22 cellular contexts compared by ENCODE assay signal in genomic region chr11:59582006-59582405, GRCh38.
"Had no signal": no experiment of that assay in that cellular context is flagged by ENCODE, and none has a peak within 500 bp of the region (broad histone marks: within the 10 kb centered on the region; RNA-seq: fewer than 3 reads in every experiment).

No MANE protein-coding gene starts in this region.

- ATAC-seq: activated naive CD4-positive, alpha-beta T cell treated with anti-CD3 and anti-CD28 coated beads, Interleukin-2, amount 50 U/mL, for 72 hours; activated T-helper 17 cell treated with anti-CD3 and anti-CD28 coated beads, Interleukin-2, amount 50 U/mL, for 72 hours; foreskin keratinocyte; left ventricle myocardium superior; natural killer cell treated with Interleukin-12 subunit alpha and Interleukin-12 subunit beta and Interleukin-15 and Interleukin-18, amount 100 ng/mL, for 72 hours; psoas muscle; right cardiac atrium; upper lobe of right lung had no signal

- H3K4me3 ChIP-seq: ovary, psoas muscle, thyroid gland, upper lobe of right lung had no signal

- H3K27ac ChIP-seq: foreskin keratinocyte, ovary, psoas muscle, thyroid gland, upper lobe of right lung had no signal

- H3K36me3 ChIP-seq: ovary had no signal

- H3K9me3 ChIP-seq: ovary, thyroid gland, upper lobe of right lung had no signal

- DNase-seq: activated CD4-positive, alpha-beta memory T cell treated with anti-CD3 and anti-CD28 coated beads, Interleukin-2, amount 10 ng/mL, durations not matched to agents 7 days and 5 days; activated CD4-positive, alpha-beta T cell treated with anti-CD3 and anti-CD28 coated beads, Interleukin-2, amount 10 ng/mL, durations not matched to agents 24 days and 14 days; amygdala; erythroblast; foreskin keratinocyte; glutamatergic neuron; hippocampal formation; kidney glomerular epithelial cell; left ventricle myocardium superior; mammary epithelial cell; ovary; psoas muscle; right cardiac atrium; stimulated activated CD4-positive, alpha-beta T cell treated with anti-CD3 and anti-CD28 coated beads, Interleukin-12 subunit alpha, Interleukin-12 subunit beta, amount 100 ng/mL, for 4 hours; stimulated activated CD4-positive, alpha-beta T cell treated with anti-CD3 and anti-CD28 coated beads, Interleukin-4, amount 100 ng/mL, for 4 hours; substantia nigra; thyroid gland; upper lobe of right lung had no signal

- H3K27ac Mint-ChIP-seq: activated CD4-positive, alpha-beta memory T cell treated with anti-CD3 and anti-CD28 coated beads, Interleukin-2, amount 10 ng/mL, durations not matched to agents 7 days and 5 days; activated CD4-positive, alpha-beta T cell treated with anti-CD3 and anti-CD28 coated beads, Interleukin-2, amount 10 ng/mL, durations not matched to agents 24 days and 14 days; activated naive CD4-positive, alpha-beta T cell treated with anti-CD3 and anti-CD28 coated beads, Interleukin-2, amount 50 U/mL, for 72 hours; activated T-helper 17 cell treated with anti-CD3 and anti-CD28 coated beads, Interleukin-2, amount 50 U/mL, for 72 hours; natural killer cell treated with Interleukin-12 subunit alpha and Interleukin-12 subunit beta and Interleukin-15 and Interleukin-18, amount 100 ng/mL, for 72 hours; stimulated activated naive CD8-positive, alpha-beta T cell treated with anti-CD3 and anti-CD28 coated beads, Interleukin-15, Interleukin-2, amounts not matched to agents 100 ng/mL and 50 ng/mL, for 24 hours had no signal

- H3K27me3 ChIP-seq: foreskin keratinocyte, ovary, thyroid gland, upper lobe of right lung had no signal

- H3K4me1 Mint-ChIP-seq: activated CD4-positive, alpha-beta memory T cell treated with anti-CD3 and anti-CD28 coated beads, Interleukin-2, amount 10 ng/mL, durations not matched to agents 7 days and 5 days; activated CD4-positive, alpha-beta T cell treated with anti-CD3 and anti-CD28 coated beads, Interleukin-2, amount 10 ng/mL, durations not matched to agents 24 days and 14 days had no signal

- H3K27me3 Mint-ChIP-seq: activated CD4-positive, alpha-beta memory T cell treated with anti-CD3 and anti-CD28 coated beads, Interleukin-2, amount 10 ng/mL, durations not matched to agents 7 days and 5 days; activated CD4-positive, alpha-beta T cell treated with anti-CD3 and anti-CD28 coated beads, Interleukin-2, amount 10 ng/mL, durations not matched to agents 24 days and 14 days; activated T-helper 17 cell treated with anti-CD3 and anti-CD28 coated beads, Interleukin-2, amount 50 U/mL, for 72 hours; natural killer cell treated with Interleukin-12 subunit alpha and Interleukin-12 subunit beta and Interleukin-15 and Interleukin-18, amount 100 ng/mL, for 72 hours; stimulated activated naive CD8-positive, alpha-beta T cell treated with anti-CD3 and anti-CD28 coated beads, Interleukin-15, Interleukin-2, amounts not matched to agents 100 ng/mL and 50 ng/mL, for 24 hours had no signal

- H3K9me3 Mint-ChIP-seq: activated T-helper 17 cell treated with anti-CD3 and anti-CD28 coated beads, Interleukin-2, amount 50 U/mL, for 72 hours had no signal

- H3K4me3 Mint-ChIP-seq: activated CD4-positive, alpha-beta memory T cell treated with anti-CD3 and anti-CD28 coated beads, Interleukin-2, amount 10 ng/mL, durations not matched to agents 7 days and 5 days; activated CD4-positive, alpha-beta T cell treated with anti-CD3 and anti-CD28 coated beads, Interleukin-2, amount 10 ng/mL, durations not matched to agents 24 days and 14 days; activated T-helper 17 cell treated with anti-CD3 and anti-CD28 coated beads, Interleukin-2, amount 50 U/mL, for 72 hours; natural killer cell treated with Interleukin-12 subunit alpha and Interleukin-12 subunit beta and Interleukin-15 and Interleukin-18, amount 100 ng/mL, for 72 hours; stimulated activated naive CD8-positive, alpha-beta T cell treated with anti-CD3 and anti-CD28 coated beads, Interleukin-15, Interleukin-2, amounts not matched to agents 100 ng/mL and 50 ng/mL, for 24 hours had no signal
